ENCODE assay signal across 10 cellular contexts in genomic region chr19:19777692-19778091, GRCh38. TPM values are rescaled to one million over a fixed set of nuclear protein-coding genes. Genes with fewer than 3 reads are reported as not detected.
DNase-seq lines count a peak whose midpoint lies in the region; ATAC-seq, FAIRE-seq and TF ChIP-seq lines count a peak whose summit lies in the region.
"Had no signal": no experiment of that assay in that cellular context is flagged by ENCODE, and none has a peak within 500 bp of the region (broad histone marks: within the 10 kb centered on the region; RNA-seq: fewer than 3 reads in every experiment).

No MANE protein-coding gene starts in this region.

- H3K4me2 ChIP-seq in HepG2 (ENCODE audit: low read depth, low read length), result peak overlapping the region; percentile 87

- H3K9me3 ChIP-seq in HepG2 (ENCODE audit: low read length) (no peaks in the 10 kb centered on the region), right lobe of liver (no peaks in the 10 kb centered on the region), iPS-18a (ENCODE audit: control insufficient read depth, low read depth, low read length) (no peaks in the 10 kb centered on the region), upper lobe of right lung (no peaks in the 10 kb centered on the region)

- peak; percentile 41 for TF ChIP-seq CTCF in HepG2 (CRISPR knock-in tag; IDR thresholded peaks at IDR 0.05)
- no peak for TF ChIP-seq CTCF in right lobe of liver (IDR thresholded peaks at IDR 0.05)
- no peak for TF ChIP-seq CTCF in activated B cell treated with CpG ODN at 0.5 μM for 24 hours (IDR thresholded peaks at IDR 0.05)
- no peak for TF ChIP-seq CTCF in upper lobe of right lung (IDR thresholded peaks at IDR 0.05)

- H3K9ac ChIP-seq in HepG2 (ENCODE audit: insufficient read depth, low read depth, low read length), result peak overlapping the region; percentile 81; the same call in 1 of the 2 replicates
- H3K9ac ChIP-seq in iPS-18a (ENCODE audit: low read length), result no peak overlapping the region

- intact Hi-C loops in HepG2 (cut with micrococcal nuclease; ENCODE audit: unreplicated experiment), result loop anchor here (2.0 to 5.0 kb wide), 2 partner anchors 90 to 109 kb away; partner anchors contain the start of genes ZNF101 and ZNF253
- intact Hi-C loops in right lobe of liver (cut with DNase I), result no loop called here
- intact Hi-C loops in activated B cell treated with CpG ODN at 0.5 μM for 24 hours (cut with micrococcal nuclease), result loop anchor here (2.0 kb wide), 3 partner anchors 245 to 389 kb away; partner anchors contain the start of gene ZNF486
- intact Hi-C loops in upper lobe of right lung (cut with DNase I), result no loop called here

- no peak for FAIRE-seq in HepG2 (lab: Jason Lieb, UNC)
- FAIRE-seq: GM18507 had no signal

- BruUV-seq in HepG2 (replicated peaks; lab: Mats Ljungman, UMichigan), result no TSS peak

- H2AFZ ChIP-seq in HepG2 (ENCODE audit: low read length), result no peak overlapping the region

- H3K4me1 Mint-ChIP-seq in activated B cell treated with CpG ODN at 0.5 μM for 24 hours, result peaks cover 51% of the 10 kb centered on the region

- ATAC-seq in HepG2 (no peak), right lobe of liver (no peak), activated B cell treated with CpG ODN at 0.5 μM for 24 hours (ENCODE audit: low read depth) (no peak), upper lobe of right lung (no peak), GM19324 (IDR thresholded peaks at IDR 0.05; ENCODE audit: low FRiP score, unreplicated experiment) (no peak)

- POLR2A ChIA-PET in HepG2 (lab: Yijun Ruan, JAX) (interaction anchor here (0.8 to 3.8 kb wide), 2 partner anchors 88 to 109 kb away, joined by 3 to 35 read pairs; partner anchors contain the start of genes ZNF101 and ZNF253), activated B cell treated with CpG ODN at 0.5 μM for 24 hours (lab: Charles Lee) (interaction anchor here (1.0 to 3.5 kb wide), 4 partner anchors 10 to 123 kb away, joined by 3 to 29 read pairs (median 12); partner anchors contain the start of genes ZNF253, ZNF506 and ZNF93)

- CTCF ChIA-PET in HepG2 (lab: Yijun Ruan, JAX; ENCODE audit: low intra/inter-chr PET ratio, low total read pairs) (no interaction called here), activated B cell treated with CpG ODN at 0.5 μM for 24 hours (lab: Charles Lee) (no interaction called here)

- H3K4me3 Mint-ChIP-seq in activated B cell treated with CpG ODN at 0.5 μM for 24 hours, result peak overlapping the region; percentile 97

- H3K9me3 Mint-ChIP-seq in activated B cell treated with CpG ODN at 0.5 μM for 24 hours, result no peaks in the 10 kb centered on the region

- no peak for DNase-seq in HepG2 (ENCODE audit: low spot score)
- DNase-seq in right lobe of liver, result no peak
- DNase-seq in activated B cell treated with CpG ODN at 0.5 μM for 24 hours, result no peak
- DNase-seq in upper lobe of right lung, result no peak
- DNase-seq in GM03348 (ENCODE audit: low spot score), result no peak
- DNase-seq in NCI-H526 (lab: John Stamatoyannopoulos, UW), result no peak
- DNase-seq: effector CD4-positive, alpha-beta T cell had no signal

- H3K27me3 ChIP-seq in HepG2 (ENCODE audit: control insufficient read depth in 1 of 2, insufficient read depth in 2 of 2, low read length in 2 of 2), result no peaks in the 10 kb centered on the region; a peak in 1 of 5 replicates
- no peaks in the 10 kb centered on the region for H3K27me3 ChIP-seq in right lobe of liver
- no peaks in the 10 kb centered on the region for H3K27me3 ChIP-seq in iPS-18a (ENCODE audit: control insufficient read depth, insufficient read depth, low read length)
- H3K27me3 ChIP-seq in upper lobe of right lung, result no peaks in the 10 kb centered on the region

- in situ Hi-C loops in HepG2 (cut with HindIII; ENCODE audit: extremely low pct_ligation_motif_present, low pct_unique_long_range_greater_than_20kb), result no loop called here

- no peaks in the 10 kb centered on the region for H3K27me3 Mint-ChIP-seq in activated B cell treated with CpG ODN at 0.5 μM for 24 hours

- 93% methylated on average over 5 of the region's 5 CpGs for WGBS in HepG2 (ENCODE audit: low lambda C conversion rate)
- WGBS in right lobe of liver (ENCODE audit: insufficient coverage, low coverage, low lambda C conversion rate, missing lambda C conversion rate), result no CpG with 5 or more reads among the region's 5 CpGs

- peaks cover 33% of the 10 kb centered on the region for H3K36me3 Mint-ChIP-seq in activated B cell treated with CpG ODN at 0.5 μM for 24 hours (ENCODE audit: low read depth)

- H3K27ac ChIP-seq in HepG2 (ENCODE audit: extremely low read length, insufficient read depth, low read length) (no peak overlapping the region), right lobe of liver (no peak overlapping the region), iPS-18a (ENCODE audit: low read length) (no peak overlapping the region), upper lobe of right lung (no peak overlapping the region)

- H3K27ac Mint-ChIP-seq in activated B cell treated with CpG ODN at 0.5 μM for 24 hours, result peak overlapping the region; percentile 9

- H3K79me2 ChIP-seq in HepG2 (ENCODE audit: insufficient read depth, low read length), result peaks cover 11% of the 10 kb centered on the region

- peak overlapping the region; percentile 79 to 99 (median 82); a peak in 5 of 6 replicates for H3K4me3 ChIP-seq in HepG2 (replicated peaks in 1 of 3; ENCODE audit: insufficient read depth in 1 of 3, low read depth in 2 of 3, low read length in 3 of 3)
- H3K4me3 ChIP-seq in right lobe of liver, result peak overlapping the region in 1 of 3 donors; percentile 79
- H3K4me3 ChIP-seq in iPS-18a (ENCODE audit: low read length), result peak overlapping the region; percentile 68
- peak overlapping the region; percentile 53 for H3K4me3 ChIP-seq in upper lobe of right lung

- H3K36me3 ChIP-seq in HepG2 (replicated peaks in 1 of 2; ENCODE audit: control insufficient read depth in 1 of 2, insufficient read depth in 2 of 2, low read length in 2 of 2) (0 out of 5 replicates have a peak, but pooled peaks cover 0 to 2% of the 10 kb centered on the region in 2 experiments), right lobe of liver (no peaks in the 10 kb centered on the region), iPS-18a (ENCODE audit: control insufficient read depth, low read depth, low read length) (no peaks in the 10 kb centered on the region), upper lobe of right lung (no peaks in the 10 kb centered on the region)

- TF ChIP-seq RAD21 in HepG2 (CRISPR knock-in tag; IDR thresholded peaks at IDR 0.05), result no peak

- H4K20me1 ChIP-seq in HepG2 (ENCODE audit: insufficient read depth, low read length), result no peaks in the 10 kb centered on the region

- TF ChIP-seq EP300 in HepG2 (IDR thresholded peaks at IDR 0.05; ENCODE audit: low read depth in 2 of 2, low read length in 2 of 2) (no peak), HepG2 (CRISPR knock-in tag; IDR thresholded peaks at IDR 0.05; ENCODE audit: borderline replicate concordance) (no peak)

- H3K4me1 ChIP-seq in HepG2 (ENCODE audit: insufficient read depth, low read length), result peaks cover 30% of the 10 kb centered on the region
- H3K4me1 ChIP-seq in right lobe of liver, result peaks cover 0 to 15% (median 4%) of the 10 kb centered on the region in 4 donors
- peaks cover 6% of the 10 kb centered on the region for H3K4me1 ChIP-seq in iPS-18a (ENCODE audit: control insufficient read depth, low read depth, low read length)
- peaks cover 13% of the 10 kb centered on the region for H3K4me1 ChIP-seq in upper lobe of right lung

- no peak for TF ChIP-seq POLR2A in HepG2 (IDR thresholded peaks at IDR 0.05; ENCODE audit: insufficient read depth in 1 of 2, low read depth in 2 of 2, low read length in 2 of 2)
- no peak for TF ChIP-seq POLR2A in right lobe of liver (IDR thresholded peaks at IDR 0.05)

RNA-seq across cellular contexts. Expression of gene ZNF506, which starts 43.9 kb away (rescaled TPM):
- total RNA-seq in HepG2 (2016; rRNA removed; fragmentation: Illumina TruSeq; extraction: Trizol) (not detected in 2 replicates), right lobe of liver (1 to 10 TPM; 2.2 to 8.6 (median 3.2) TPM), activated B cell treated with CpG ODN at 0.5 μM for 24 hours (67.1 and 78.6 TPM in 2 replicates), upper lobe of right lung (22.1 TPM)
- not detected in 2 replicates for total RNA-seq in HepG2 (2016; cell fraction: cytosol; rRNA removed; fragmentation: Illumina TruSeq; extraction: Trizol; ENCODE audit: low read depth)
- total RNA-seq in HepG2 (2016; cell fraction: insoluble cytoplasmic fraction; rRNA removed; fragmentation: Illumina TruSeq; extraction: Trizol), result not detected in 2 replicates
- total RNA-seq in HepG2 (2016; cell fraction: membrane; rRNA removed; fragmentation: Illumina TruSeq; extraction: Trizol), result not detected in 2 replicates
- total RNA-seq in HepG2 (2016; cell fraction: nucleus; rRNA removed; fragmentation: Illumina TruSeq; extraction: Trizol), result not detected in 2 replicates
- 0.01 TPM in 1 of 2 replicates, not detected in the other for polyA plus RNA-seq in HepG2 (2011; rRNA removed)
- polyA plus RNA-seq in HepG2 (2011; cell fraction: cytosol; rRNA removed), result not detected in 2 replicates
- polyA plus RNA-seq in HepG2 (2011; cell fraction: nucleus; rRNA removed), result not detected in 2 replicates
- 0.20 and 0.54 TPM in 2 replicates for polyA plus RNA-seq in HepG2 (2012)
- not detected in 2 replicates for polyA plus RNA-seq in HepG2 (2016; cell fraction: cytosol; fragmentation: Illumina TruSeq; extraction: Trizol; ENCODE audit: low read depth)
- polyA plus RNA-seq in HepG2 (2016; cell fraction: insoluble cytoplasmic fraction; fragmentation: Illumina TruSeq; extraction: Trizol; ENCODE audit: low read depth), result not detected in 2 replicates
- polyA plus RNA-seq in HepG2 (2016; cell fraction: membrane; fragmentation: Illumina TruSeq; extraction: Trizol; ENCODE audit: low read depth), result not detected in 2 replicates
- polyA plus RNA-seq in HepG2 (2016; cell fraction: nucleus; fragmentation: Illumina TruSeq; extraction: Trizol; ENCODE audit: insufficient read depth, low read depth), result not detected in 2 replicates
- polyA minus RNA-seq in HepG2 (2011; rRNA and poly(A)+ RNA removed; ENCODE audit: low replicate concordance), result not detected in 2 replicates
- polyA minus RNA-seq in HepG2 (2011; cell fraction: cytosol; rRNA and poly(A)+ RNA removed), result not detected in 2 replicates
- polyA minus RNA-seq in HepG2 (2011; cell fraction: nucleus; rRNA and poly(A)+ RNA removed), result not detected in 2 replicates

RNA-seq across cellular contexts. Expression of gene ZNF14, which starts 44.8 kb away (rescaled TPM):
- 6.2 and 8.8 TPM in 2 replicates for total RNA-seq in HepG2 (2016; rRNA removed; fragmentation: Illumina TruSeq; extraction: Trizol)
- 1.2 and 1.4 TPM in 2 replicates for total RNA-seq in HepG2 (2016; cell fraction: cytosol; rRNA removed; fragmentation: Illumina TruSeq; extraction: Trizol; ENCODE audit: low read depth)
- 5.8 and 9.2 TPM in 2 replicates for total RNA-seq in HepG2 (2016; cell fraction: insoluble cytoplasmic fraction; rRNA removed; fragmentation: Illumina TruSeq; extraction: Trizol)
- total RNA-seq in HepG2 (2016; cell fraction: membrane; rRNA removed; fragmentation: Illumina TruSeq; extraction: Trizol), result 2.8 and 3.9 TPM in 2 replicates
- 5.0 and 6.5 TPM in 2 replicates for total RNA-seq in HepG2 (2016; cell fraction: nucleus; rRNA removed; fragmentation: Illumina TruSeq; extraction: Trizol)
- polyA plus RNA-seq in HepG2 (2011; rRNA removed), result 1.5 and 1.9 TPM in 2 replicates
- polyA plus RNA-seq in HepG2 (2011; cell fraction: cytosol; rRNA removed), result 0.97 and 1.4 TPM in 2 replicates
- polyA plus RNA-seq in HepG2 (2011; cell fraction: nucleus; rRNA removed), result 0.85 and 0.92 TPM in 2 replicates
- polyA plus RNA-seq in HepG2 (2012), result 3.0 and 3.3 TPM in 2 replicates
- polyA plus RNA-seq in HepG2 (2016; cell fraction: cytosol; fragmentation: Illumina TruSeq; extraction: Trizol; ENCODE audit: low read depth), result 0.28 and 0.34 TPM in 2 replicates
- 4.4 and 5.6 TPM in 2 replicates for polyA plus RNA-seq in HepG2 (2016; cell fraction: insoluble cytoplasmic fraction; fragmentation: Illumina TruSeq; extraction: Trizol; ENCODE audit: low read depth)
- polyA plus RNA-seq in HepG2 (2016; cell fraction: membrane; fragmentation: Illumina TruSeq; extraction: Trizol; ENCODE audit: low read depth), result 0.72 and 0.88 TPM in 2 replicates
- polyA plus RNA-seq in HepG2 (2016; cell fraction: nucleus; fragmentation: Illumina TruSeq; extraction: Trizol; ENCODE audit: insufficient read depth, low read depth), result 5.1 and 5.6 TPM in 2 replicates
- polyA minus RNA-seq in HepG2 (2011; rRNA and poly(A)+ RNA removed; ENCODE audit: low replicate concordance), result 0.33 and 1.2 TPM in 2 replicates
- 2.7 and 4.2 TPM in 2 replicates for polyA minus RNA-seq in HepG2 (2011; cell fraction: cytosol; rRNA and poly(A)+ RNA removed)
- polyA minus RNA-seq in HepG2 (2011; cell fraction: nucleus; rRNA and poly(A)+ RNA removed), result 8.2 and 10.2 TPM in 2 replicates
- under 1 TPM; 0.25 to 0.67 (median 0.41) TPM for total RNA-seq in right lobe of liver
- total RNA-seq in activated B cell treated with CpG ODN at 0.5 μM for 24 hours, result 11.8 and 13.4 TPM in 2 replicates
- 6.4 TPM for total RNA-seq in upper lobe of right lung

Comparison
In these comparisons a context has a peak if more than half of its experiments do, and no peak if none do; other contexts are left out.
1. intact Hi-C loops: an anchor here in HepG2 (2.0 to 5.0 kb wide) and activated B cell treated with CpG ODN at 0.5 μM for 24 hours (2.0 kb wide); none called in right lobe of liver and upper lobe of right lung.